ENCODE assay signal across 9 cellular contexts in the genomic region with DNA sequence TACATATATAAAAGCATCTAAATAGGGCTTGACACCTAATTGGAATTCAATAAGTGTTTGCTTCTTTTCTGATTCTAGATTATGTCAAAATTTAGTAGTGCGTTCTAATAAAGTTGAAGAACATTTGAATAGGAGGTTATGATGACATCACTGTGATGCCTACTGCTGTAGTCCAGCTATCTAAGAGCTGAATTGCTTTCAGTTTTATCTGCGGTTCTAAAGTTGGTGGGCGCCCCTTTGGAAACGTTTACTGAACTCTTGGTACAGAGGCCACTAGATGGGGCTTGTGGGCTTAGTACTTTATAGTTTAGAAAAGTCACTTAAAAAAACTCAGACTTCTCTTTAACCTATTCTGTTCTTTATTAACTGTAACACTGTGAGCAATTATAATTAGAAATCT.
DNase-seq lines count a peak whose midpoint lies in the region; ATAC-seq and TF ChIP-seq lines count a peak whose summit lies in the region.
"Had no signal": no experiment of that assay in that cellular context is flagged by ENCODE, and none has a peak within 500 bp of the region (broad histone marks: within the 10 kb centered on the region; RNA-seq: fewer than 3 reads in every experiment).

No MANE protein-coding gene starts in this region.

- H3K4me3 ChIP-seq in AG10803 (ENCODE audit: low read length), result no peak overlapping the region

- TF ChIP-seq CTCF in AG10803 (conservative IDR thresholded peaks at IDR 0.05; ENCODE audit: low read length), result peak; percentile 31

- ATAC-seq in GM21717 (IDR thresholded peaks at IDR 0.05; ENCODE audit: unreplicated experiment) (peak; percentile 80), GM21526 (IDR thresholded peaks at IDR 0.05; ENCODE audit: low FRiP score, unreplicated experiment) (no peak)
- ATAC-seq: HCT116 had no signal

- DNase-seq in AG10803 (ENCODE audit: low read depth) (peak; percentile 6), NCI-H2081 treated with DMSO at 0.1 percent for 48 hours (lab: John Stamatoyannopoulos, UW) (peak; percentile 5), amniotic epithelial cell (ENCODE audit: low read depth) (peak; percentile 92), medulla oblongata (ENCODE audit: extremely low spot score) (peak; percentile 31), CD1c-positive myeloid dendritic cell (ENCODE audit: extremely low spot score) (no peak)
- DNase-seq in activated effector memory CD4-positive, alpha-beta T cell treated with anti-CD3 and anti-CD28 coated beads, Interleukin-2, amount 50 U/mL, for 16 hours, result no peak

Comparison
In these comparisons a context has a peak if more than half of its experiments do, and no peak if none do; other contexts are left out.
1. DNase-seq: peak in AG10803 (single experiment), NCI-H2081 treated with DMSO at 0.1 percent for 48 hours (single experiment), amniotic epithelial cell (single experiment) and medulla oblongata (single experiment); none in activated effector memory CD4-positive, alpha-beta T cell treated with anti-CD3 and anti-CD28 coated beads, Interleukin-2, amount 50 U/mL, for 16 hours (single experiment) and CD1c-positive myeloid dendritic cell (single experiment).